ENCODE assay signal across 1 cellular context in genomic region chr19:12783849-12784393, GRCh38.
TF ChIP-seq lines count a peak whose summit lies in the region.

No MANE protein-coding gene starts in this region.

TF ChIP-seq in HepG2, 621 proteins besides CTCF, POLR2A, EP300 and RAD21 (continued from another document):
- TF ChIP-seq ZNF687 (CRISPR knock-in tag; IDR thresholded peaks at IDR 0.05), result peak; percentile 49; the same call in 1 of the 2 replicates
- TF ChIP-seq PATZ1 (CRISPR knock-in tag; IDR thresholded peaks at IDR 0.05), result peak; percentile 89
- peak; percentile 61; the same call in 1 of the 2 replicates for TF ChIP-seq SPEN (CRISPR knock-in tag; IDR thresholded peaks at IDR 0.05; ENCODE audit: low read depth)
- 0 out of 2 replicates have a peak, but pooled peaks have one; percentile 40 for TF ChIP-seq ZNF329 (CRISPR knock-in tag; IDR thresholded peaks at IDR 0.05; ENCODE audit: low read depth)
- 0 out of 2 replicates have a peak, but pooled peaks have one; percentile 44 for TF ChIP-seq ZNF296 (CRISPR knock-in tag; conservative IDR thresholded peaks at IDR 0.05)
- 0 out of 2 replicates have a peak, but pooled peaks have one; percentile 15 for TF ChIP-seq ESRRA (CRISPR knock-in tag; IDR thresholded peaks at IDR 0.05; ENCODE audit: low read depth)
- TF ChIP-seq FOXA1 (IDR thresholded peaks at IDR 0.05), result no peak
- peak; percentile 71 for TF ChIP-seq FOXA1 (CRISPR knock-in tag; IDR thresholded peaks at IDR 0.05)
- TF ChIP-seq ARNTL (CRISPR knock-in tag; IDR thresholded peaks at IDR 0.05), result 0 out of 2 replicates have a peak, but pooled peaks have one; percentile 40
- 0 out of 2 replicates have a peak, but pooled peaks have one; percentile 39 for TF ChIP-seq TARDBP (CRISPR knock-in tag; IDR thresholded peaks at IDR 0.05)
- peak; percentile 47; the same call in 1 of the 2 replicates for TF ChIP-seq MYPOP (CRISPR knock-in tag; IDR thresholded peaks at IDR 0.05)
- 0 out of 2 replicates have a peak, but pooled peaks have one; percentile 33 for TF ChIP-seq ZNF589 (CRISPR knock-in tag; conservative IDR thresholded peaks at IDR 0.05)
- TF ChIP-seq BCL3 (CRISPR knock-in tag; IDR thresholded peaks at IDR 0.05), result no peak
- TF ChIP-seq NFATC3 (CRISPR knock-in tag; IDR thresholded peaks at IDR 0.05), result no peak
- peak; percentile 59; the same call in 1 of the 2 replicates for TF ChIP-seq ZBTB7A (CRISPR knock-in tag; IDR thresholded peaks at IDR 0.05)
- TF ChIP-seq SKI (IDR thresholded peaks at IDR 0.05; ENCODE audit: partially characterized antibody), result peak; percentile 81
- no peak for TF ChIP-seq ISX (CRISPR knock-in tag; conservative IDR thresholded peaks at IDR 0.05)
- 0 out of 2 replicates have a peak, but pooled peaks have one; percentile 25 for TF ChIP-seq RERE (CRISPR knock-in tag; IDR thresholded peaks at IDR 0.05; ENCODE audit: low read depth)
- peak; percentile 68 for TF ChIP-seq RXRB (CRISPR knock-in tag; IDR thresholded peaks at IDR 0.05; ENCODE audit: borderline replicate concordance)
- TF ChIP-seq ZNF75D (CRISPR knock-in tag; IDR thresholded peaks at IDR 0.05; ENCODE audit: borderline replicate concordance), result no peak
- TF ChIP-seq TBX2 (CRISPR knock-in tag; IDR thresholded peaks at IDR 0.05; ENCODE audit: borderline replicate concordance), result peak; percentile 46; the same call in 1 of the 2 replicates
- peak; percentile 51 for TF ChIP-seq TEAD3 (CRISPR knock-in tag; optimal IDR thresholded peaks at IDR 0.05; ENCODE audit: borderline replicate concordance)
- TF ChIP-seq PHF21A (CRISPR knock-in tag; IDR thresholded peaks at IDR 0.05), result peak; percentile 43; the same call in 1 of the 2 replicates
- no peak for TF ChIP-seq ZFP90 (CRISPR knock-in tag; IDR thresholded peaks at IDR 0.05; ENCODE audit: borderline replicate concordance)
- peak; percentile 37; the same call in 1 of the 2 replicates for TF ChIP-seq MEIS2 (CRISPR knock-in tag; IDR thresholded peaks at IDR 0.05)
- TF ChIP-seq ZNF891 (CRISPR knock-in tag; IDR thresholded peaks at IDR 0.05), result 0 out of 2 replicates have a peak, but pooled peaks have one; percentile 51
- TF ChIP-seq ZNF333 (CRISPR knock-in tag; IDR thresholded peaks at IDR 0.05; ENCODE audit: borderline replicate concordance), result 0 out of 2 replicates have a peak, but pooled peaks have one; percentile 34
- TF ChIP-seq ZNF18 (CRISPR knock-in tag; IDR thresholded peaks at IDR 0.05; ENCODE audit: insufficient replicate concordance), result peak; percentile 75
- TF ChIP-seq ZNF337 (CRISPR knock-in tag; IDR thresholded peaks at IDR 0.05; ENCODE audit: borderline replicate concordance, low read depth), result no peak
- no peak for TF ChIP-seq NKX3-1 (CRISPR knock-in tag; IDR thresholded peaks at IDR 0.05)
- peak; percentile 43; the same call in 1 of the 2 replicates for TF ChIP-seq ZNF777 (CRISPR knock-in tag; IDR thresholded peaks at IDR 0.05)
- TF ChIP-seq ZNF503 (CRISPR knock-in tag; IDR thresholded peaks at IDR 0.05), result no peak
- TF ChIP-seq THRA (CRISPR knock-in tag; IDR thresholded peaks at IDR 0.05; ENCODE audit: borderline replicate concordance), result peak; percentile 64; the same call in 1 of the 2 replicates
- TF ChIP-seq MTA1 (CRISPR knock-in tag; IDR thresholded peaks at IDR 0.05; ENCODE audit: borderline replicate concordance), result 0 out of 2 replicates have a peak, but pooled peaks have one; percentile 21
